ENCODE assay signal across 23 cellular contexts in the genomic region with DNA sequence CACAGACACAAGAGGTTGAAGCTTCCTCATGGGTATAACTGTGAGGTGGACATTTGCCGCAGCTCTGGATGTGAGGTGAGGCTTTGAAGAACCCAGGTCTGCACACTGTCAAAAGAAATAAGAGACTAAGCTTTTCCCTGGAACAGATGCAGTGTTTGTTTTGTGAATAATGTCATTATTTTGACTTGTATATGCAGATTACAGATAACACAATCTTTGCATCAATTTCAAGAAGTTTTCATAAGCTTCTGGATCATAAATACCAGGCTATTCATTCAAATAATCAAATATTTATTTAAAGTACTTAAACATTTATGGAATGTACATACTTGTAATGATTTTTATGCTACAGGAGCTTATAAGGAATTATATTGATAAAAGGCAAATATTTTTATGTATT.
DNase-seq lines count a peak whose midpoint lies in the region; ATAC-seq and TF ChIP-seq lines count a peak whose summit lies in the region.
"Had no signal": no experiment of that assay in that cellular context is flagged by ENCODE, and none has a peak within 500 bp of the region (broad histone marks: within the 10 kb centered on the region; RNA-seq: fewer than 3 reads in every experiment).

No MANE protein-coding gene starts in this region.

- 0 out of 2 replicates have a peak overlapping the region, but pooled peaks have one; percentile 12 for H3K4me2 ChIP-seq in PC-3 (ENCODE audit: low read length)
- H3K4me2 ChIP-seq: BLaER1 had no signal

- no peak overlapping the region for H3K9ac ChIP-seq in PC-3 (ENCODE audit: low read length)
- H3K9ac ChIP-seq: BLaER1 had no signal

- no peak overlapping the region for H3K4me3 ChIP-seq in PC-3 (ENCODE audit: low read length)
- H3K4me3 ChIP-seq: BLaER1, GM12878 had no signal

- no peaks in the 10 kb centered on the region for H3K79me2 ChIP-seq in PC-3 (ENCODE audit: low read length)

- ATAC-seq in PC-3 (peak; percentile 68), natural killer cell (no peak)
- no peak for ATAC-seq in activated T-helper 17 cell treated with anti-CD3 and anti-CD28 coated beads, Interleukin-2, amount 50 U/mL, for 72 hours (replicated peaks)
- ATAC-seq: GM12878 had no signal

- BruUV-seq in PC-3 (replicated peaks; lab: Mats Ljungman, UMichigan) = no TSS peak

- no peaks in the 10 kb centered on the region for H3K27me3 ChIP-seq in PC-3 (ENCODE audit: low read length)
- H3K27me3 ChIP-seq: BE2C, BLaER1 had no signal

- POLR2A ChIA-PET in PC-3 (lab: Charles Lee; ENCODE audit: unreplicated experiment) = no interaction called here

- H3K4me3 Mint-ChIP-seq in natural killer cell = no peak overlapping the region
- H3K4me3 Mint-ChIP-seq in activated T-helper 17 cell treated with anti-CD3 and anti-CD28 coated beads, Interleukin-2, amount 50 U/mL, for 72 hours = no peak overlapping the region
- H3K4me3 Mint-ChIP-seq: CD14-positive monocyte; CD4-positive, alpha-beta memory T cell; CD4-positive, CD25-positive, alpha-beta regulatory T cell; CD8-positive, alpha-beta memory T cell had no signal

- TF ChIP-seq CTCF in PC-3 (conservative IDR thresholded peaks at IDR 0.05; ENCODE audit: low read depth, low read length) (no peak), VCaP (conservative IDR thresholded peaks at IDR 0.05) (no peak), natural killer cell (IDR thresholded peaks at IDR 0.05) (no peak)

- intact Hi-C loops in PC-3 (cut with micrococcal nuclease) (no loop called here), natural killer cell (cut with micrococcal nuclease) (no loop called here)

- H3K4me1 ChIP-seq in PC-3 (ENCODE audit: insufficient read depth, low read length) = peaks cover 51% of the 10 kb centered on the region
- H3K4me1 ChIP-seq: BE2C, BLaER1 had no signal

- peak; percentile 63 for DNase-seq in PC-3
- no peak for DNase-seq in natural killer cell
- DNase-seq in activated T-cell treated with anti-CD3 and anti-CD28 coated beads, Interleukin-2, amount 50 U/mL, for 1 hour = no peak
- DNase-seq: 8988T; ACHN; BE2C; C1 segment of cervical spinal cord; CD4-positive, alpha-beta memory T cell; CD4-positive, CD25-positive, alpha-beta regulatory T cell; CD8-positive, alpha-beta memory T cell; COR-L47; DMS 273 treated with DMSO at 0.1 percent for 48 hours; DMS153; DMS53; DMS79; DND-41; EL; GDM1 had no signal

- H3K9me3 Mint-ChIP-seq in natural killer cell = peaks cover 10 to 17% of the 10 kb centered on the region in 2 donors
- peaks cover 14% of the 10 kb centered on the region for H3K9me3 Mint-ChIP-seq in activated T-helper 17 cell treated with anti-CD3 and anti-CD28 coated beads, Interleukin-2, amount 50 U/mL, for 72 hours

- no peaks in the 10 kb centered on the region for H3K36me3 Mint-ChIP-seq in natural killer cell
- H3K36me3 Mint-ChIP-seq in activated T-helper 17 cell treated with anti-CD3 and anti-CD28 coated beads, Interleukin-2, amount 50 U/mL, for 72 hours (ENCODE audit: low read depth) = no peaks in the 10 kb centered on the region
- H3K36me3 Mint-ChIP-seq: CD14-positive monocyte; CD4-positive, alpha-beta memory T cell; CD4-positive, CD25-positive, alpha-beta regulatory T cell; CD8-positive, alpha-beta memory T cell had no signal

- H3K27me3 Mint-ChIP-seq in natural killer cell (ENCODE audit: low read depth in 2 of 2) = no peaks in the 10 kb centered on the region
- H3K27me3 Mint-ChIP-seq in activated T-helper 17 cell treated with anti-CD3 and anti-CD28 coated beads, Interleukin-2, amount 50 U/mL, for 72 hours = no peaks in the 10 kb centered on the region
- H3K27me3 Mint-ChIP-seq: CD4-positive, alpha-beta memory T cell; CD4-positive, CD25-positive, alpha-beta regulatory T cell; CD8-positive, alpha-beta memory T cell had no signal

- H3K9me2 ChIP-seq in PC-3 (replicated peaks; ENCODE audit: low read length) = no peaks in the 10 kb centered on the region

- H3K27ac Mint-ChIP-seq in natural killer cell = no peak overlapping the region
- H3K27ac Mint-ChIP-seq in activated T-helper 17 cell treated with anti-CD3 and anti-CD28 coated beads, Interleukin-2, amount 50 U/mL, for 72 hours = no peak overlapping the region
- H3K27ac Mint-ChIP-seq: CD14-positive monocyte; CD4-positive, alpha-beta memory T cell; CD4-positive, CD25-positive, alpha-beta regulatory T cell; CD8-positive, alpha-beta memory T cell had no signal

- peak overlapping the region; percentile 18; the same call in 1 of the 2 replicates for H2AFZ ChIP-seq in PC-3 (ENCODE audit: low read length)

- no peaks in the 10 kb centered on the region for H4K20me1 ChIP-seq in PC-3 (ENCODE audit: low read length)
- H4K20me1 ChIP-seq: BLaER1 had no signal

- no peaks in the 10 kb centered on the region for H3K9me3 ChIP-seq in PC-3 (ENCODE audit: low read length)
- H3K9me3 ChIP-seq: BE2C, BLaER1 had no signal

- no peaks in the 10 kb centered on the region for H3K36me3 ChIP-seq in PC-3 (ENCODE audit: low read depth, low read length)
- H3K36me3 ChIP-seq: BE2C, BLaER1 had no signal

- no peaks in the 10 kb centered on the region for H3K4me1 Mint-ChIP-seq in natural killer cell
- no peaks in the 10 kb centered on the region for H3K4me1 Mint-ChIP-seq in activated T-helper 17 cell treated with anti-CD3 and anti-CD28 coated beads, Interleukin-2, amount 50 U/mL, for 72 hours
- H3K4me1 Mint-ChIP-seq: CD14-positive monocyte; CD4-positive, alpha-beta memory T cell; CD4-positive, CD25-positive, alpha-beta regulatory T cell; CD8-positive, alpha-beta memory T cell had no signal

- CTCF ChIA-PET in PC-3 (lab: Charles Lee) = no interaction called here

- no peak overlapping the region for H3K27ac ChIP-seq in PC-3 (ENCODE audit: low read length)
- H3K27ac ChIP-seq in VCaP = peak overlapping the region; percentile 1; the same call in 1 of the 2 replicates
- H3K27ac ChIP-seq: BLaER1 had no signal

- peaks cover 9% of the 10 kb centered on the region for H3F3A ChIP-seq in PC-3 (ENCODE audit: low read length, unreplicated experiment)
